Comparison of ENCODE assay signal across 16 cellular contexts in genomic region chr11:120522736-120523135, GRCh38. TPM values are rescaled to one million over a fixed set of nuclear protein-coding genes. Genes with fewer than 3 reads are reported as not detected.
DNase-seq lines count a peak whose midpoint lies in the region; ATAC-seq, FAIRE-seq and TF ChIP-seq lines count a peak whose summit lies in the region.
"Had no signal": no experiment of that assay in that cellular context is flagged by ENCODE, and none has a peak within 500 bp of the region (broad histone marks: within the 10 kb centered on the region; RNA-seq: fewer than 3 reads in every experiment).

No MANE protein-coding gene starts in this region.

- no peaks in the 10 kb centered on the region for H3K36me3 Mint-ChIP-seq in CD14-positive monocyte

- DNase-seq in CD14-positive monocyte (ENCODE audit: low spot score) (peak; percentile 22), kidney (peak; percentile 31), sciatic nerve (ENCODE audit: low spot score) (peak; percentile 38), glomerular visceral epithelial cell (ENCODE audit: extremely low spot score) (no peak), NCI-H146 (lab: John Stamatoyannopoulos, UW) (no peak), RCC 7860 (ENCODE audit: low spot score) (no peak)
- DNase-seq: ACHN; Caco-2; GDM1; GM23248; NK-92 treated with Interleukin-12 subunit alpha and Interleukin-12 subunit beta, amount 100 ng/mL, for 24 hours; Peyer's patch; SK-N-SH had no signal

- H3K4me1 Mint-ChIP-seq in CD14-positive monocyte: no peaks in the 10 kb centered on the region

- H3K4me2 ChIP-seq in BLaER1: peak overlapping the region; percentile 72
- H3K4me2 ChIP-seq: SK-N-SH had no signal

- no peak overlapping the region for H3K4me3 ChIP-seq in BLaER1
- no peak overlapping the region for H3K4me3 ChIP-seq in kidney (ENCODE audit: low read length in 2 of 2)
- H3K4me3 ChIP-seq: GM23248, K562, Peyer's patch had no signal

- no peaks in the 10 kb centered on the region for H3K9me3 ChIP-seq in BLaER1
- no peaks in the 10 kb centered on the region for H3K9me3 ChIP-seq in kidney (ENCODE audit: control insufficient read depth in 1 of 2, low read length in 2 of 2)
- H3K9me3 ChIP-seq: Caco-2, Peyer's patch, SK-N-SH had no signal

- intact Hi-C loops in CD14-positive monocyte (cut with micrococcal nuclease): no loop called here
- intact Hi-C loops in kidney (cut with DNase I): no loop called here
- intact Hi-C loops in sciatic nerve (cut with DNase I): no loop called here

- peak overlapping the region; percentile 18; the same call in 1 of the 2 replicates for H3K27ac ChIP-seq in BLaER1
- no peak overlapping the region for H3K27ac ChIP-seq in kidney (ENCODE audit: low read depth in 2 of 2, low read length in 2 of 2)
- H3K27ac ChIP-seq: GM23248, Peyer's patch had no signal

- H3K4me1 ChIP-seq in BLaER1 (peaks cover 28% of the 10 kb centered on the region), kidney (ENCODE audit: control insufficient read depth in 1 of 2, insufficient read depth in 1 of 2, low read depth in 1 of 2, low read length in 2 of 2) (no peaks in the 10 kb centered on the region)

- no peaks in the 10 kb centered on the region for H3K27me3 ChIP-seq in BLaER1
- H3K27me3 ChIP-seq: Peyer's patch had no signal

- H3K9me3 Mint-ChIP-seq in CD14-positive monocyte: no peaks in the 10 kb centered on the region
- H3K9me3 Mint-ChIP-seq: CD4-positive, alpha-beta T cell had no signal

- TF ChIP-seq CTCF in CD14-positive monocyte (IDR thresholded peaks at IDR 0.05) (no peak), kidney (IDR thresholded peaks at IDR 0.05; ENCODE audit: borderline replicate concordance, extremely low read depth, insufficient read depth) (no peak)

- H3K36me3 ChIP-seq in BLaER1: no peaks in the 10 kb centered on the region
- H3K36me3 ChIP-seq in kidney (ENCODE audit: control insufficient read depth in 1 of 2, insufficient read depth in 2 of 2, low read length in 2 of 2): no peaks in the 10 kb centered on the region
- H3K36me3 ChIP-seq: Peyer's patch had no signal

- no peaks in the 10 kb centered on the region for H4K20me1 ChIP-seq in BLaER1

- H3K4me3 Mint-ChIP-seq in CD14-positive monocyte: no peak overlapping the region
- H3K4me3 Mint-ChIP-seq: CD4-positive, alpha-beta T cell had no signal

- no peak overlapping the region for H3K27ac Mint-ChIP-seq in CD14-positive monocyte
- H3K27ac Mint-ChIP-seq: CD4-positive, alpha-beta T cell had no signal

- peaks cover 17 to 33% (median 17%) of the 10 kb centered on the region in 3 donors for H3K27me3 Mint-ChIP-seq in CD14-positive monocyte (ENCODE audit: low read depth in 3 of 3)

- no peak for ATAC-seq in sciatic nerve
- ATAC-seq: K562 had no signal

- no peak for FAIRE-seq in kidney (lab: Jason Lieb, UNC)
- no peak for FAIRE-seq in RCC 7860 (lab: Jason Lieb, UNC)
- FAIRE-seq: K562 had no signal

- no peak overlapping the region for H3K9ac ChIP-seq in BLaER1
- no peak overlapping the region for H3K9ac ChIP-seq in kidney (ENCODE audit: low read length in 2 of 2)
- H3K9ac ChIP-seq: GM23248, SK-N-SH had no signal

RNA-seq across cellular contexts. Expression of gene GRIK4, which starts 11.2 kb away (rescaled TPM):
- not detected for polyA plus RNA-seq in CD14-positive monocyte
- 0.25 TPM for total RNA-seq in kidney
- polyA plus RNA-seq in kidney (ENCODE audit: insufficient read depth, low read depth, low replicate concordance): not detected
- 0.27 TPM for total RNA-seq in sciatic nerve
- total RNA-seq: CD4-positive, alpha-beta T cell; GM23248; K562 had no signal
- polyA plus RNA-seq: GM23248, K562 had no signal

Comparison
In these comparisons a context has a peak if more than half of its experiments do, and no peak if none do; other contexts are left out.
1. DNase-seq: peak in CD14-positive monocyte (single experiment), kidney (single experiment) and sciatic nerve (single experiment); none in glomerular visceral epithelial cell (single experiment), NCI-H146 (single experiment) and RCC 7860 (single experiment).